8 cellular contexts compared by ENCODE assay signal in the genomic region with DNA sequence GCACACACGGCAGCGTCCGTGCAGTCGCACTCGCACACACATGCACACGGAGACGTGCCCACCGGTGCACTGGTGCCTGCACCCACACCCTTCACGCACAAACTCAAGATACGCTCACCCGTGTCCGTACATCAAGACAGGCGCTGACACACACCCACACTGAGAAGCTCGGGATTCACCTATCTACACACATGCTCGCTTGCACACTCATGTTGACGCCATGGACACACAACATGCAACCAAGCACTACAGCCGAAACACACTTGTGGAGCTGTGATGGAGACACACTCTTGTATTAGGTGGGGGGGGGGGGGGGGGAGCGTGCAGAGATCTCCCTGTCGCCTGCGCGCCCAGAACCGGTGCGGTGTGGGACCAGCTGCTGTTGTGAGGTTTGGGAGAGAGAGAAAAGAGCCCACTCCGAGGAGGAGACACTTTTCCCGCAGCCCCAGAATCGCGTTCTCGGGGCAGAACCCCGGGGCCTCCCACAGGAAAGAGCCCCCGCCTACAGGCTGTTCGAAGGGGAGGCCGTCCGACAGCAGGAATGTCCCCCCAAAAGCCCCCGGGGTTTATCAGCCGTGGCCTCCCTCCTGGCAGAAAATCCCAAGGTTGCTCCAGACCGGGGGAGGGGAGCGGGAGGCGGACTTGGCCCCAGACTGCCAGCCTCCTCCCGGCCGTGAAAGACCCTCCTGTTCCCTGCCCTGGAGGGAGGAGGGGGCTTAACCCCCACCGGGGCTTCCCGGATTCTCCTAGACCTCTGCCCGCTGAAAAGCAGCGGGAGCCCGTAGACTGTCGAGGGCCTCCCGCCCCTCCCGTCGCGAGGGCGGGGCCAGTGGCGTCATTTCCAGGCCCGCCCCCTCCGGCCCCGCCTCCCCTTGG. TPM values are rescaled to one million over a fixed set of nuclear protein-coding genes. Genes with fewer than 3 reads are reported as not detected.
DNase-seq lines count a peak whose midpoint lies in the region; ATAC-seq and TF ChIP-seq lines count a peak whose summit lies in the region.

No MANE protein-coding gene starts in this region.

- DNase-seq in D341Med (ENCODE audit: low spot score): peak; percentile 84
- DNase-seq in T-helper 2 cell treated with Interferon-gamma antibody and Interleukin-4, amounts not matched to agents 5 μg/mL and 100 μg/mL, for 36 hours (ENCODE audit: low spot score): peak; percentile 89
- peak; percentile 90 to 96 (median 95) for DNase-seq in right cardiac atrium
- DNase-seq in pulmonary artery endothelial cell (ENCODE audit: low read depth, low spot score): peak; percentile 60
- DNase-seq in ureter (ENCODE audit: low spot score): peak; percentile 92

- peak overlapping the region; percentile 89 for H3K4me3 Mint-ChIP-seq in T-helper 2 cell treated with Interferon-gamma antibody and Interleukin-4, amounts not matched to agents 5 μg/mL and 100 μg/mL, for 36 hours

- H3K36me3 ChIP-seq in Loucy (ENCODE audit: insufficient read depth, low read length): peaks cover 3% of the 10 kb centered on the region; the same call in 1 of the 2 replicates

- H3K27ac ChIP-seq in angular gyrus (ENCODE audit: low read depth, low read length): peak overlapping the region; percentile 73
- peak overlapping the region; percentile 97 for H3K27ac ChIP-seq in right cardiac atrium (ENCODE audit: low read length)

- peak overlapping the region; percentile 76 for H2AFZ ChIP-seq in Loucy (ENCODE audit: low read length)

- H3K27me3 Mint-ChIP-seq in T-helper 2 cell treated with Interferon-gamma antibody and Interleukin-4, amounts not matched to agents 5 μg/mL and 100 μg/mL, for 36 hours (ENCODE audit: low read depth): peaks cover 3% of the 10 kb centered on the region

- intact Hi-C loops in right cardiac atrium (cut with DNase I): loop anchor here in 2 of 4 donors (5.0 to 10.0 kb wide), 3 partner anchors 168 to 190 kb away; a partner anchor contains a TSS

- peak overlapping the region; percentile 98 for H3K27ac Mint-ChIP-seq in T-helper 2 cell treated with Interferon-gamma antibody and Interleukin-4, amounts not matched to agents 5 μg/mL and 100 μg/mL, for 36 hours

- no peaks in the 10 kb centered on the region for H4K20me1 ChIP-seq in Loucy (ENCODE audit: insufficient read depth, low read length, poor library complexity, severe bottlenecking)

- no peaks in the 10 kb centered on the region for H3K27me3 ChIP-seq in Loucy (ENCODE audit: insufficient read depth, low read length, poor library complexity, severe bottlenecking)
- H3K27me3 ChIP-seq in right cardiac atrium (ENCODE audit: control insufficient read depth, insufficient read depth): no peaks in the 10 kb centered on the region

- no peaks in the 10 kb centered on the region for H3F3A ChIP-seq in Loucy (ENCODE audit: low read depth)

- H3K4me1 Mint-ChIP-seq in T-helper 2 cell treated with Interferon-gamma antibody and Interleukin-4, amounts not matched to agents 5 μg/mL and 100 μg/mL, for 36 hours (ENCODE audit: low read depth): peaks cover 30% of the 10 kb centered on the region

- no peaks in the 10 kb centered on the region for H3K9me2 ChIP-seq in Loucy (replicated peaks; ENCODE audit: low read depth, low read length)

- no peak for TF ChIP-seq CTCF in Loucy (conservative IDR thresholded peaks at IDR 0.05; ENCODE audit: low read length)

- peak overlapping the region; percentile 79 for H3K9ac ChIP-seq in Loucy (ENCODE audit: low read depth, low read length, poor library complexity, severe bottlenecking)

- peak overlapping the region; percentile 77 for H3K4me3 ChIP-seq in Loucy (ENCODE audit: low read length, poor library complexity, severe bottlenecking)
- peak overlapping the region; percentile 78 for H3K4me3 ChIP-seq in right cardiac atrium (ENCODE audit: low read length)

- under 1% methylated on average over 55 of the region's 55 CpGs for WGBS in right cardiac atrium

- peaks cover 13% of the 10 kb centered on the region; the same call in 1 of the 2 replicates for H3K79me2 ChIP-seq in Loucy (ENCODE audit: insufficient read depth, low read length)

- H3K9me3 ChIP-seq in Loucy (ENCODE audit: insufficient read depth, low read depth, low read length) (no peaks in the 10 kb centered on the region), right cardiac atrium (ENCODE audit: control insufficient read depth, low read length) (no peaks in the 10 kb centered on the region)

- no peaks in the 10 kb centered on the region for H3K9me3 Mint-ChIP-seq in T-helper 2 cell treated with Interferon-gamma antibody and Interleukin-4, amounts not matched to agents 5 μg/mL and 100 μg/mL, for 36 hours

- H3K4me2 ChIP-seq in Loucy (ENCODE audit: low read depth, low read length, poor library complexity, severe bottlenecking): peak overlapping the region; percentile 88

- H3K4me1 ChIP-seq in Loucy (ENCODE audit: insufficient read depth, low read length, poor library complexity, severe bottlenecking) (peaks cover 22% of the 10 kb centered on the region), right cardiac atrium (ENCODE audit: control insufficient read depth, insufficient read depth, low read length) (peaks cover 2% of the 10 kb centered on the region)

- peaks cover 36% of the 10 kb centered on the region for H3K36me3 Mint-ChIP-seq in T-helper 2 cell treated with Interferon-gamma antibody and Interleukin-4, amounts not matched to agents 5 μg/mL and 100 μg/mL, for 36 hours (ENCODE audit: low read depth)

- ATAC-seq in GM21576 (IDR thresholded peaks at IDR 0.05; ENCODE audit: unreplicated experiment) (peak; percentile 27), right cardiac atrium (peak; percentile 76 to 79)

RNA-seq across cellular contexts. Expression of a gene that starts 0.5 kb away (rescaled TPM):
- total RNA-seq in right cardiac atrium (10 to 100 TPM in 3 of 4 donors, 1 to 10 TPM in 1; 9.3 to 18.2 (median 15.3) TPM), pulmonary artery endothelial cell (17.2 and 23.0 TPM in 2 replicates), ureter (33.0 TPM)
- polyA plus RNA-seq in right cardiac atrium: 9.7 TPM

RNA-seq across cellular contexts. Expression of a gene that starts 23.5 kb away (rescaled TPM):
- total RNA-seq in right cardiac atrium (1 to 10 TPM; 4.6 to 9.4 (median 6.6) TPM), pulmonary artery endothelial cell (0.07 and 0.14 TPM in 2 replicates), ureter (5.1 TPM)
- polyA plus RNA-seq in right cardiac atrium: 5.7 TPM

RNA-seq across cellular contexts. Expression of a gene that starts 25.6 kb away (rescaled TPM):
- 10 to 100 TPM; 14.0 to 15.6 (median 14.4) TPM for total RNA-seq in right cardiac atrium
- 14.4 TPM for polyA plus RNA-seq in right cardiac atrium
- total RNA-seq in pulmonary artery endothelial cell: 7.3 and 7.6 TPM in 2 replicates
- 8.7 TPM for total RNA-seq in ureter

RNA-seq across cellular contexts. Expression of a gene that starts 37.3 kb away (rescaled TPM):
- total RNA-seq in right cardiac atrium: 10 to 100 TPM; 68.7 to 78.6 (median 71.6) TPM
- 94.6 TPM for polyA plus RNA-seq in right cardiac atrium
- 44.3 and 55.8 TPM in 2 replicates for total RNA-seq in pulmonary artery endothelial cell
- 51.9 TPM for total RNA-seq in ureter

RNA-seq across cellular contexts. Expression of a gene that starts 56.3 kb away (rescaled TPM):
- total RNA-seq in right cardiac atrium (not detected), pulmonary artery endothelial cell (0.13 TPM in 1 of 2 replicates, not detected in the other), ureter (1.5 TPM)
- polyA plus RNA-seq in right cardiac atrium: 0.09 TPM

Comparison
In these comparisons a context has a peak if more than half of its experiments do, and no peak if none do; other contexts are left out.
1. Peak in every context shown above with its lines: DNase-seq, ATAC-seq, H3K4me3 ChIP-seq and H3K27ac ChIP-seq.